ENCODE assay signal across 8 cellular contexts in genomic region chr2:27890146-27891062, GRCh38. TPM values are rescaled to one million over a fixed set of nuclear protein-coding genes. Genes with fewer than 3 reads are reported as not detected.
DNase-seq lines count a peak whose midpoint lies in the region; ATAC-seq and TF ChIP-seq lines count a peak whose summit lies in the region.

Gene BABAM2 (plus strand): TSS chr2:27890729. CDS start chr2:27894557, 3,828 bp downstream.
Gene RBKS (minus strand): TSS chr2:27890387. CDS start chr2:27890345, 42 bp downstream.

- H3K4me3 ChIP-seq in ovary (peak within 1 kb of the TSS; percentile 87), thyroid gland (replicated peaks in 1 of 3) (peak within 1 kb of the TSS; percentile 46 to 90 (median 86))

- H3K27me3 ChIP-seq in ovary (peaks cover 3% of the 10 kb centered on the region), thyroid gland (no peaks in the 10 kb centered on the region)

- H3K9me3 Mint-ChIP-seq in activated naive CD8-positive, alpha-beta T cell (ENCODE audit: low read depth) = no peaks in the 10 kb centered on the region

- H3K4me1 Mint-ChIP-seq in activated naive CD8-positive, alpha-beta T cell (ENCODE audit: low read depth) = peaks cover 59% of the 10 kb centered on the region

- H3K36me3 ChIP-seq in ovary = no peaks in the 10 kb centered on the region
- H3K36me3 ChIP-seq in thyroid gland = no peaks in the 10 kb centered on the region

- H3K27me3 Mint-ChIP-seq in activated naive CD8-positive, alpha-beta T cell = no peaks in the 10 kb centered on the region

- H3K9me3 ChIP-seq in ovary (no peaks in the 10 kb centered on the region), thyroid gland (no peaks in the 10 kb centered on the region)

- H3K4me1 ChIP-seq in ovary (ENCODE audit: insufficient read depth) (peaks cover 3% of the 10 kb centered on the region), thyroid gland (peaks cover 9 to 16% of the 10 kb centered on the region in 2 donors)

- DNase-seq in GM10248 (ENCODE audit: extremely low spot score) (peak; percentile 95), NCI-H1092 (lab: John Stamatoyannopoulos, UW) (peak; percentile 54), head of caudate nucleus (peak; percentile 61 to 91 (median 83)), ovary (peak; percentile 87 to 94 (median 90)), thyroid gland (peak; percentile 81 to 84)

- POLR2A ChIA-PET in GM10248 (lab: Yijun Ruan, JAX) = no interaction called here

- H3K36me3 Mint-ChIP-seq in activated naive CD8-positive, alpha-beta T cell = peaks cover 12% of the 10 kb centered on the region

- TF ChIP-seq CTCF in GM10248 (IDR thresholded peaks at IDR 0.05; ENCODE audit: control extremely low read depth, extremely low read depth, low read depth, missing control alignments) (no peak), ovary (IDR thresholded peaks at IDR 0.05) (peak in 2 of 3 donors; percentile 8 to 26), thyroid gland (IDR thresholded peaks at IDR 0.05) (peak in 1 of 6 experiments; percentile 6)

- peak within 1 kb of the TSS; percentile 97 for H3K4me3 Mint-ChIP-seq in activated naive CD8-positive, alpha-beta T cell

- peak within 1 kb of the TSS; percentile 76 to 97 for H3K27ac ChIP-seq in ovary
- H3K27ac ChIP-seq in thyroid gland = peak within 1 kb of the TSS; percentile 93 to 98 (median 93)

- ATAC-seq in HG02623 (IDR thresholded peaks at IDR 0.05; ENCODE audit: unreplicated experiment) (peak; percentile 75), SK-N-SH treated with all-trans-retinoic acid at 6 μM for 48 hours (peak; percentile 88)

- peak; percentile 69 for TF ChIP-seq EP300 in ovary (IDR thresholded peaks at IDR 0.05)

- 0% methylated on average over 53 to 84 of the region's 84 CpGs for WGBS in ovary, 3 donors
- WGBS in thyroid gland, 2 donors = 0 to 1% methylated on average over 15 to 51 of the region's 84 CpGs

- peak; percentile 85 for TF ChIP-seq POLR2A in ovary (IDR thresholded peaks at IDR 0.05)
- TF ChIP-seq POLR2A in thyroid gland (IDR thresholded peaks at IDR 0.05) = peak; percentile 50 to 81

- intact Hi-C loops in head of caudate nucleus (cut with DNase I) (loop anchor here (2.0 kb wide), 1 partner anchor 500 kb away; no protein-coding TSS in a partner anchor), ovary (cut with DNase I) (loop anchor here (2.0 to 10.0 kb wide), 5 partner anchors 64 to 507 kb away; partner anchors contain the start of gene FOSL2 (in 2 of the 4)), thyroid gland (cut with DNase I) (loop anchor here (10.0 kb wide), 1 partner anchor 504 kb away; the partner anchor contains the start of gene FOSL2)

- peak within 1 kb of the TSS; percentile 99 for H3K27ac Mint-ChIP-seq in activated naive CD8-positive, alpha-beta T cell

- CTCF ChIA-PET in GM10248 (lab: Yijun Ruan, JAX) = interaction anchor here (0.9 kb wide), 1 partner anchor 19 kb away, joined by 3 read pairs; no protein-coding TSS in a partner anchor

TF ChIP-seq in SK-N-SH treated with all-trans-retinoic acid at 6 μM for 48 hours, 23 proteins besides CTCF, POLR2A, EP300 and RAD21 (continues in another document):
- TF ChIP-seq ESRRG (CRISPR knock-in tag; IDR thresholded peaks at IDR 0.05) (0 out of 2 replicates have a peak, but pooled peaks have one; percentile 19), TCF4 (CRISPR knock-in tag; IDR thresholded peaks at IDR 0.05; ENCODE audit: borderline replicate concordance) (no peak), GLIS3 (CRISPR knock-in tag; IDR thresholded peaks at IDR 0.05) (no peak), BACH2 (CRISPR knock-in tag; IDR thresholded peaks at IDR 0.05; ENCODE audit: borderline replicate concordance) (no peak; the same call in 1 of the 2 replicates), PATZ1 (CRISPR knock-in tag; IDR thresholded peaks at IDR 0.05; ENCODE audit: borderline replicate concordance) (no peak; the same call in 1 of the 2 replicates), POU6F1 (CRISPR knock-in tag; IDR thresholded peaks at IDR 0.05; ENCODE audit: borderline replicate concordance, low read depth) (peak; percentile 42; the same call in 1 of the 2 replicates), TOX (CRISPR knock-in tag; IDR thresholded peaks at IDR 0.05; ENCODE audit: borderline replicate concordance) (no peak), ZFP30 (CRISPR knock-in tag; IDR thresholded peaks at IDR 0.05) (no peak), CSRNP3 (CRISPR knock-in tag; IDR thresholded peaks at IDR 0.05) (0 out of 2 replicates have a peak, but pooled peaks have one; percentile 22), CSDC2 (CRISPR knock-in tag; IDR thresholded peaks at IDR 0.05) (no peak; the same call in 1 of the 2 replicates), ZFP3 (CRISPR knock-in tag; IDR thresholded peaks at IDR 0.05) (peak; percentile 70; the same call in 1 of the 2 replicates), RARB (CRISPR knock-in tag; IDR thresholded peaks at IDR 0.05) (no peak), PPARA (CRISPR knock-in tag; IDR thresholded peaks at IDR 0.05; ENCODE audit: borderline replicate concordance) (no peak), ZC3H10 (CRISPR knock-in tag; IDR thresholded peaks at IDR 0.05) (no peak), CREB5 (CRISPR knock-in tag; IDR thresholded peaks at IDR 0.05; ENCODE audit: low read depth) (0 out of 2 replicates have a peak, but pooled peaks have one; percentile 18), ZNF8 (CRISPR knock-in tag; IDR thresholded peaks at IDR 0.05) (no peak), SNAI2 (CRISPR knock-in tag; IDR thresholded peaks at IDR 0.05) (peak; percentile 9; the same call in 1 of the 2 replicates)

RNA-seq across cellular contexts. Expression of gene BABAM2, which starts in this region (rescaled TPM):
- total RNA-seq in ovary (10 to 100 TPM; 24.2 to 51.3 (median 46.8) TPM), thyroid gland (10 to 100 TPM; 33.2 to 70.3 (median 38.6) TPM)
- polyA plus RNA-seq in ovary = 10 to 100 TPM; 22.0 to 96.7 TPM

RNA-seq across cellular contexts. Expression of gene RBKS, which starts in this region (rescaled TPM):
- total RNA-seq in ovary = 10 to 100 TPM in 1 of 7 donors, 1 to 10 TPM in 6; 1.9 to 32.9 (median 4.0) TPM
- 1 to 10 TPM; 2.4 to 6.9 TPM for polyA plus RNA-seq in ovary
- 10 to 100 TPM in 1 of 4 donors, 1 to 10 TPM in 3; 6.9 to 10.6 (median 8.1) TPM for total RNA-seq in thyroid gland

Comparison
In these comparisons a context has a peak if more than half of its experiments do, and no peak if none do; other contexts are left out.
1. Peak in every context shown above with its lines: DNase-seq, ATAC-seq, H3K4me3 ChIP-seq and H3K27ac ChIP-seq.